In genomic region chr4:77040265-77040664, GRCh38 we compare ENCODE assay signal across 22 cellular contexts. TPM values are rescaled to one million over a fixed set of nuclear protein-coding genes. Genes with fewer than 3 reads are reported as not detected.
DNase-seq lines count a peak whose midpoint lies in the region; ATAC-seq and TF ChIP-seq lines count a peak whose summit lies in the region.
"Had no signal": no experiment of that assay in that cellular context is flagged by ENCODE, and none has a peak within 500 bp of the region (broad histone marks: within the 10 kb centered on the region; RNA-seq: fewer than 3 reads in every experiment).

No MANE protein-coding gene starts in this region.

- H3K4me3 ChIP-seq in breast epithelium (no peak overlapping the region), mammary epithelial cell (replicated peaks in 1 of 3; ENCODE audit: insufficient read depth in 1 of 3, low read depth in 2 of 3, low read length in 3 of 3) (no peak overlapping the region), hepatocyte (no peak overlapping the region), mucosa of descending colon (no peak overlapping the region)
- H3K4me3 ChIP-seq: HAP-1, left lung, neural progenitor cell, PC-9 had no signal

- H3K4me1 ChIP-seq in breast epithelium, result peaks cover 5 to 7% of the 10 kb centered on the region in 2 donors
- H3K4me1 ChIP-seq in mammary epithelial cell (ENCODE audit: insufficient read depth, low read length), result peaks cover 28% of the 10 kb centered on the region
- peaks cover 13% of the 10 kb centered on the region for H3K4me1 ChIP-seq in hepatocyte (ENCODE audit: insufficient read depth)
- peaks cover 9% of the 10 kb centered on the region for H3K4me1 ChIP-seq in mucosa of descending colon (ENCODE audit: low read depth)
- H3K4me1 ChIP-seq: HAP-1, neural progenitor cell had no signal

- H3K9ac ChIP-seq in mammary epithelial cell (ENCODE audit: insufficient read depth, low read length), result no peak overlapping the region
- H3K9ac ChIP-seq: neural progenitor cell had no signal

- H3K79me2 ChIP-seq in mammary epithelial cell (ENCODE audit: insufficient read depth, low read length) (no peaks in the 10 kb centered on the region), hepatocyte (no peaks in the 10 kb centered on the region)

- H3K27me3 Mint-ChIP-seq in MCF 10A (ENCODE audit: insufficient read depth, unreplicated experiment), result no peaks in the 10 kb centered on the region
- peaks cover 29% of the 10 kb centered on the region for H3K27me3 Mint-ChIP-seq in T-helper 2 cell treated with Interferon-gamma antibody and Interleukin-4, amounts not matched to agents 5 μg/mL and 100 μg/mL, for 36 hours (ENCODE audit: low read depth)
- H3K27me3 Mint-ChIP-seq: activated naive CD8-positive, alpha-beta T cell treated with anti-CD3 and anti-CD28 coated beads, Interleukin-2, amount 10 ng/mL, durations not matched to agents 7 days and 5 days; stimulated activated naive CD8-positive, alpha-beta T cell treated with anti-CD3 and anti-CD28 coated beads, Interleukin-15, Interleukin-2, amounts not matched to agents 100 ng/mL and 50 ng/mL, for 24 hours had no signal

- TF ChIP-seq CTCF in MCF 10A (IDR thresholded peaks at IDR 0.05; ENCODE audit: unreplicated experiment), result no peak
- TF ChIP-seq CTCF in breast epithelium (IDR thresholded peaks at IDR 0.05), result no peak
- no peak for TF ChIP-seq CTCF in mammary epithelial cell (conservative IDR thresholded peaks at IDR 0.05 in 1 of 2, IDR thresholded peaks at IDR 0.05 in 1 of 2; ENCODE audit: extremely low read depth in 1 of 2, insufficient read depth in 1 of 2, low read depth in 1 of 2, low read length in 2 of 2)
- TF ChIP-seq CTCF in hepatocyte (IDR thresholded peaks at IDR 0.05; ENCODE audit: poor library complexity), result no peak
- TF ChIP-seq CTCF in mucosa of descending colon (IDR thresholded peaks at IDR 0.05), result no peak

- peaks cover 39% of the 10 kb centered on the region for H3K36me3 Mint-ChIP-seq in MCF 10A (ENCODE audit: insufficient read depth, unreplicated experiment)
- peaks cover 24% of the 10 kb centered on the region for H3K36me3 Mint-ChIP-seq in T-helper 2 cell treated with Interferon-gamma antibody and Interleukin-4, amounts not matched to agents 5 μg/mL and 100 μg/mL, for 36 hours (ENCODE audit: low read depth)

- H3K9me3 ChIP-seq in breast epithelium (no peaks in the 10 kb centered on the region), mammary epithelial cell (replicated peaks; ENCODE audit: insufficient read depth, low read length) (no peaks in the 10 kb centered on the region), hepatocyte (ENCODE audit: low read depth) (no peaks in the 10 kb centered on the region), mucosa of descending colon (no peaks in the 10 kb centered on the region)
- H3K9me3 ChIP-seq: HAP-1, left lung had no signal

- dilution Hi-C loops in mammary epithelial cell (cut with HindIII; ENCODE audit: low sequenced_read_pairs), result no loop called here

- H3K4me2 ChIP-seq in mammary epithelial cell (ENCODE audit: insufficient read depth, low read depth, low read length) (no peak overlapping the region), hepatocyte (no peak overlapping the region)
- H3K4me2 ChIP-seq: neural progenitor cell, PC-9 had no signal

- WGBS in mammary epithelial cell (ENCODE audit: low coverage, missing lambda C conversion rate), result 88% methylated on average over 1 of the region's 1 CpG
- WGBS in hepatocyte (ENCODE audit: low lambda C conversion rate, missing lambda C conversion rate), result 92% methylated on average over 1 of the region's 1 CpG

- H3K27me3 ChIP-seq in breast epithelium (no peaks in the 10 kb centered on the region), mammary epithelial cell (ENCODE audit: insufficient read depth, low read length) (no peaks in the 10 kb centered on the region), hepatocyte (no peaks in the 10 kb centered on the region)
- H3K27me3 ChIP-seq: left lung, neural progenitor cell had no signal

- no peak for ATAC-seq in mucosa of descending colon

- H3K36me3 ChIP-seq in breast epithelium (no peaks in the 10 kb centered on the region), mammary epithelial cell (ENCODE audit: insufficient read depth, low read length) (peaks cover 6% of the 10 kb centered on the region), hepatocyte (replicated peaks; ENCODE audit: insufficient read depth, low read depth) (no peaks in the 10 kb centered on the region), mucosa of descending colon (ENCODE audit: low read depth) (no peaks in the 10 kb centered on the region)
- H3K36me3 ChIP-seq: left lung, neural progenitor cell had no signal

- H2AFZ ChIP-seq in mammary epithelial cell (ENCODE audit: low read depth, low read length), result no peak overlapping the region
- no peak overlapping the region for H2AFZ ChIP-seq in hepatocyte
- H2AFZ ChIP-seq: neural progenitor cell, PC-9 had no signal

- BruUV-seq in MCF 10A (replicated peaks; lab: Mats Ljungman, UMichigan) (no TSS peak), mammary epithelial cell (replicated peaks; lab: Mats Ljungman, UMichigan) (no TSS peak)

- DNase-seq in MCF 10A (ENCODE audit: unreplicated experiment) (peak; percentile 36), breast epithelium (ENCODE audit: low spot score in 2 of 2) (no peak), mammary epithelial cell (peak; percentile 60), hepatocyte (ENCODE audit: low spot score) (no peak), mucosa of descending colon (no peak), NCI-H748 treated with DMSO at 0.1 percent for 48 hours (lab: John Stamatoyannopoulos, UW) (no peak), cortex of kidney (lab: John Stamatoyannopoulos, UW) (no peak)
- no peak for DNase-seq in T-helper 2 cell treated with Interferon-gamma antibody and Interleukin-4, amounts not matched to agents 5 μg/mL and 100 μg/mL, for 36 hours (ENCODE audit: low spot score)
- DNase-seq: activated CD4-positive, alpha-beta T cell treated with anti-CD3 and anti-CD28 coated beads for 4 hours; activated naive CD8-positive, alpha-beta T cell treated with anti-CD3 and anti-CD28 coated beads, Interleukin-2, amount 10 ng/mL, durations not matched to agents 7 days and 5 days; activated T-cell treated with anti-CD3 and anti-CD28 coated beads, Interleukin-2, amount 50 U/mL, for 1 hour; COR-L47; Karpas-422; left lung; NCI-H1436 treated with DMSO at 0.1 percent for 48 hours; NCI-H510A; PC-9; T-helper 2 cell had no signal

- H3K4me1 Mint-ChIP-seq in MCF 10A (ENCODE audit: insufficient read depth, unreplicated experiment), result peaks cover 41% of the 10 kb centered on the region
- H3K4me1 Mint-ChIP-seq in T-helper 2 cell treated with Interferon-gamma antibody and Interleukin-4, amounts not matched to agents 5 μg/mL and 100 μg/mL, for 36 hours (ENCODE audit: low read depth), result peaks cover 2% of the 10 kb centered on the region
- H3K4me1 Mint-ChIP-seq: neural progenitor cell had no signal

- CTCF ChIA-PET in MCF 10A (lab: Yijun Ruan, JAX) (interaction anchor here (0.7 to 1.0 kb wide), 3 partner anchors 163 to 599 kb away, joined by 3 read pairs; no protein-coding TSS in a partner anchor), mammary epithelial cell (lab: Charles Lee; ENCODE audit: low non-redundant PET) (no interaction called here)

- H4K20me1 ChIP-seq in mammary epithelial cell (ENCODE audit: insufficient read depth, low read length) (no peaks in the 10 kb centered on the region), hepatocyte (ENCODE audit: insufficient read depth, poor library complexity, severe bottlenecking) (no peaks in the 10 kb centered on the region)

- no peak overlapping the region for H3K4me3 Mint-ChIP-seq in MCF 10A (ENCODE audit: unreplicated experiment)
- H3K4me3 Mint-ChIP-seq in T-helper 2 cell treated with Interferon-gamma antibody and Interleukin-4, amounts not matched to agents 5 μg/mL and 100 μg/mL, for 36 hours, result no peak overlapping the region
- H3K4me3 Mint-ChIP-seq: activated naive CD8-positive, alpha-beta T cell treated with anti-CD3 and anti-CD28 coated beads, Interleukin-2, amount 10 ng/mL, durations not matched to agents 7 days and 5 days; neural progenitor cell; stimulated activated naive CD8-positive, alpha-beta T cell treated with anti-CD3 and anti-CD28 coated beads, Interleukin-15, Interleukin-2, amounts not matched to agents 100 ng/mL and 50 ng/mL, for 24 hours had no signal

- H3K9me2 ChIP-seq in hepatocyte (replicated peaks; ENCODE audit: insufficient read depth), result no peaks in the 10 kb centered on the region

- intact Hi-C loops in MCF 10A (cut with micrococcal nuclease) (loop anchor here (10.0 kb wide), 2 partner anchors 285 to 605 kb away; partner anchors contain the start of gene SHROOM3), breast epithelium (cut with DNase I; ENCODE audit: low total_unique reads) (no loop called here), mammary epithelial cell (cut with micrococcal nuclease) (loop anchor here (5.0 kb wide), 4 partner anchors 143 to 608 kb away; partner anchors contain the start of gene SOWAHB), mucosa of descending colon (cut with DNase I, micrococcal nuclease) (no loop called here)

- no peak overlapping the region for H3K27ac Mint-ChIP-seq in MCF 10A (ENCODE audit: low read depth, unreplicated experiment)
- no peak overlapping the region for H3K27ac Mint-ChIP-seq in T-helper 2 cell treated with Interferon-gamma antibody and Interleukin-4, amounts not matched to agents 5 μg/mL and 100 μg/mL, for 36 hours
- H3K27ac Mint-ChIP-seq: activated naive CD8-positive, alpha-beta T cell treated with anti-CD3 and anti-CD28 coated beads, Interleukin-2, amount 10 ng/mL, durations not matched to agents 7 days and 5 days; neural progenitor cell; stimulated activated naive CD8-positive, alpha-beta T cell treated with anti-CD3 and anti-CD28 coated beads, Interleukin-15, Interleukin-2, amounts not matched to agents 100 ng/mL and 50 ng/mL, for 24 hours had no signal

- H3K27ac ChIP-seq in breast epithelium (no peak overlapping the region), mammary epithelial cell (ENCODE audit: insufficient read depth, low read depth, low read length) (no peak overlapping the region), hepatocyte (peak overlapping the region; percentile 29)
- H3K27ac ChIP-seq: 22Rv1, neural progenitor cell, PC-9 had no signal

- no peaks in the 10 kb centered on the region for H3K9me3 Mint-ChIP-seq in MCF 10A (ENCODE audit: unreplicated experiment)
- H3K9me3 Mint-ChIP-seq in T-helper 2 cell treated with Interferon-gamma antibody and Interleukin-4, amounts not matched to agents 5 μg/mL and 100 μg/mL, for 36 hours, result no peaks in the 10 kb centered on the region
- H3K9me3 Mint-ChIP-seq: activated naive CD8-positive, alpha-beta T cell treated with anti-CD3 and anti-CD28 coated beads, Interleukin-2, amount 10 ng/mL, durations not matched to agents 7 days and 5 days; neural progenitor cell; stimulated activated naive CD8-positive, alpha-beta T cell treated with anti-CD3 and anti-CD28 coated beads, Interleukin-15, Interleukin-2, amounts not matched to agents 100 ng/mL and 50 ng/mL, for 24 hours had no signal

- no peak for TF ChIP-seq POLR2A in breast epithelium (IDR thresholded peaks at IDR 0.05)

- in situ Hi-C loops in mammary epithelial cell (cut with MboI; ENCODE audit: low sequenced_read_pairs in 2 of 2), result loop anchor here (5.0 to 25.0 kb wide), 4 partner anchors 165 to 528 kb away; no protein-coding TSS in a partner anchor

- POLR2A ChIA-PET in MCF 10A (lab: Yijun Ruan, JAX), result interaction anchor here (0.6 to 2.9 kb wide), 3 partner anchors 9 to 524 kb away, joined by 3 to 11 read pairs (median 6); no protein-coding TSS in a partner anchor

RNA-seq across cellular contexts. Expression of gene CCNI, which starts 35.5 kb away (rescaled TPM):
- 297 and 368 TPM in 2 replicates for total RNA-seq in MCF 10A (2022)
- total RNA-seq in breast epithelium, result 100 to 1,000 TPM; 267 to 346 (median 271) TPM
- total RNA-seq in mammary epithelial cell, result 100 to 1,000 TPM; 177 to 250 TPM
- polyA plus RNA-seq in mammary epithelial cell, result 206 TPM
- 499 TPM for polyA minus RNA-seq in mammary epithelial cell
- total RNA-seq in hepatocyte, result 212 and 222 TPM in 2 replicates
- 147 and 160 TPM in 2 replicates for polyA plus RNA-seq in hepatocyte
- 100 to 1,000 TPM; 175 to 323 (median 190) TPM for total RNA-seq in mucosa of descending colon

Comparison
In these comparisons a context has a peak if more than half of its experiments do, and no peak if none do; other contexts are left out.
1. DNase-seq: peak in MCF 10A (single experiment) and mammary epithelial cell (single experiment); none in breast epithelium (0 of 2), hepatocyte (single experiment), mucosa of descending colon (0 of 3), T-helper 2 cell treated with Interferon-gamma antibody and Interleukin-4, amounts not matched to agents 5 μg/mL and 100 μg/mL, for 36 hours (single experiment), NCI-H748 treated with DMSO at 0.1 percent for 48 hours (single experiment) and cortex of kidney (single experiment).
2. intact Hi-C loops: an anchor here in MCF 10A (10.0 kb wide) and mammary epithelial cell (5.0 kb wide); none called in breast epithelium and mucosa of descending colon.